Comparison of ENCODE assay signal across 1 cellular context in the genomic region with DNA sequence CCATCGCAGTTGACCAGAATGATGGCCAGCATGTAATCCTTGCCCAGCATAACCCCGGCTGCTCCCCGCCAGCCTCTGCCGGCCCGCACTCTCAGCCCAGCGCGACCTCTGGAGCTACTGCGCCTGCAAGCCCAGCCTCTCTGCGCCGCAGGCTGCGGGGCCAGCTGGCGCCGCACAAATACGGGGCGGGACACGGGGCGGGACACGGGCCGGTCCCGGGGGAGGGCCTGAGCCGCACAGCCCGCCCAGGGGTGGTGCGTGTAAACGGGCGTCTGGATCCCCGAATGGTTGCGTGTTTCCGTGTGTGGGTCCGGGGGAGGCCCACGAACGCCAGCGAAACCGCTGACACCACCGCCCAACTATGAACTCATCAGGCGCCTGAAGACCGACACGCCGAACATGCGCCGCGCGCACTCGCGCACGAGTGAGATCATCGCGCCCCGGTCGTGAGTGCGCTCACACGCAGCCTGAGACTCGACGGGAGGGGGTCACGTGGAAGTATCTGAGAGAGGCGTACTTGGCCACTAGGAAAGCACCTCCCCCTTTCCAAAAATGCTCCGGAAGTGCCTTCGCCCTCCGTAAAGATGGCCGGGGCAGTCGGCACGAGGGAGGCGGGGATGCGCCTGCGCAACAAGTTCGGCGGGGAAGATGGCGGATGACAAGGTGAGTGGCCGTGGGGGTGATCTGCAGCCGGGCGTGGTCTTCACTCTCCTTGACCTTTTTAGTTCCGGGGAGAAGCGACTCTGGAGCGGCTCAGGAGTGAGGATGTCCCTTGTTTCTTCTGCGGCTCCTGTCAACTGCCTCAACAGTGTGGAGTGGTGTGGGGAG.
TF ChIP-seq lines count a peak whose summit lies in the region.

A gene with protein sequence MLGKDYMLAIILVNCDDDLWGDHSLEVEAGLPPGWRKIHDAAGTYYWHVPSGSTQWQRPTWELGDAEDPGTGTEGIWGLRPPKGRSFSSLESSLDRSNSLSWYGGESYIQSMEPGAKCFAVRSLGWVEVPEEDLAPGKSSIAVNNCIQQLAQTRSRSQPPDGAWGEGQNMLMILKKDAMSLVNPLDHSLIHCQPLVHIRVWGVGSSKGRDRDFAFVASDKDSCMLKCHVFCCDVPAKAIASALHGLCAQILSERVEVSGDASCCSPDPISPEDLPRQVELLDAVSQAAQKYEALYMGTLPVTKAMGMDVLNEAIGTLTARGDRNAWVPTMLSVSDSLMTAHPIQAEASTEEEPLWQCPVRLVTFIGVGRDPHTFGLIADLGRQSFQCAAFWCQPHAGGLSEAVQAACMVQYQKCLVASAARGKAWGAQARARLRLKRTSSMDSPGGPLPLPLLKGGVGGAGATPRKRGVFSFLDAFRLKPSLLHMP (minus strand): TSS at position 403 of the 828 bp plus-strand sequence. CDS start 353 bp downstream, at position 50.
TSS of gene SLC35A4 (plus strand) at position 633 of the 828 bp plus-strand sequence. CDS start 2,342 bp downstream, outside the sequence.

TF ChIP-seq in HepG2, 621 proteins besides CTCF, POLR2A, EP300 and RAD21 (continued from another document and continues in another):
- TF ChIP-seq, protein P1, sequence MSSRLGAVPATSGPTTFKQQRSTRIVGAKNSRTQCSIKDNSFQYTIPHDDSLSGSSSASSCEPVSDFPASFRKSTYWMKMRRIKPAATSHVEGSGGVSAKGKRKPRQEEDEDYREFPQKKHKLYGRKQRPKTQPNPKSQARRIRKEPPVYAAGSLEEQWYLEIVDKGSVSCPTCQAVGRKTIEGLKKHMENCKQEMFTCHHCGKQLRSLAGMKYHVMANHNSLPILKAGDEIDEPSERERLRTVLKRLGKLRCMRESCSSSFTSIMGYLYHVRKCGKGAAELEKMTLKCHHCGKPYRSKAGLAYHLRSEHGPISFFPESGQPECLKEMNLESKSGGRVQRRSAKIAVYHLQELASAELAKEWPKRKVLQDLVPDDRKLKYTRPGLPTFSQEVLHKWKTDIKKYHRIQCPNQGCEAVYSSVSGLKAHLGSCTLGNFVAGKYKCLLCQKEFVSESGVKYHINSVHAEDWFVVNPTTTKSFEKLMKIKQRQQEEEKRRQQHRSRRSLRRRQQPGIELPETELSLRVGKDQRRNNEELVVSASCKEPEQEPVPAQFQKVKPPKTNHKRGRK (CRISPR knock-in tag; IDR thresholded peaks at IDR 0.05), result no peak
- TF ChIP-seq ZNF652 (CRISPR knock-in tag; IDR thresholded peaks at IDR 0.05; ENCODE audit: borderline replicate concordance, low read depth), result no peak
- TF ChIP-seq, protein P2, sequence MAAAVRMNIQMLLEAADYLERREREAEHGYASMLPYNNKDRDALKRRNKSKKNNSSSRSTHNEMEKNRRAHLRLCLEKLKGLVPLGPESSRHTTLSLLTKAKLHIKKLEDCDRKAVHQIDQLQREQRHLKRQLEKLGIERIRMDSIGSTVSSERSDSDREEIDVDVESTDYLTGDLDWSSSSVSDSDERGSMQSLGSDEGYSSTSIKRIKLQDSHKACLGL (CRISPR knock-in tag; IDR thresholded peaks at IDR 0.05), result peak; percentile 42; the same call in 1 of the 2 replicates
- TF ChIP-seq ARNT (IDR thresholded peaks at IDR 0.05), result no peak
- 0 out of 2 replicates have a peak, but pooled peaks have one; percentile 5 for TF ChIP-seq FOSL2 (CRISPR knock-in tag; IDR thresholded peaks at IDR 0.05)
- TF ChIP-seq ZNF850 (CRISPR knock-in tag; conservative IDR thresholded peaks at IDR 0.05), result no peak
- no peak for TF ChIP-seq ISX (CRISPR knock-in tag; conservative IDR thresholded peaks at IDR 0.05)
- TF ChIP-seq STAG1 (CRISPR knock-in tag; IDR thresholded peaks at IDR 0.05), result no peak
- no peak for TF ChIP-seq ZNF460 (CRISPR knock-in tag; IDR thresholded peaks at IDR 0.05; ENCODE audit: borderline replicate concordance)
- TF ChIP-seq SOX13 (IDR thresholded peaks at IDR 0.05), result no peak
- no peak for TF ChIP-seq SOX13 (CRISPR knock-in tag; conservative IDR thresholded peaks at IDR 0.05 in 1 of 2, IDR thresholded peaks at IDR 0.05 in 1 of 2)
- no peak for TF ChIP-seq ZNF205 (CRISPR knock-in tag; IDR thresholded peaks at IDR 0.05)
- TF ChIP-seq GPBP1L1 (CRISPR knock-in tag; IDR thresholded peaks at IDR 0.05), result no peak
- no peak for TF ChIP-seq MIER3 (CRISPR knock-in tag; IDR thresholded peaks at IDR 0.05; ENCODE audit: borderline replicate concordance)
- TF ChIP-seq SMYD3 (CRISPR knock-in tag; IDR thresholded peaks at IDR 0.05), result no peak
- TF ChIP-seq MLLT10 (CRISPR knock-in tag; IDR thresholded peaks at IDR 0.05), result no peak
- no peak for TF ChIP-seq LRRFIP1 (CRISPR knock-in tag; conservative IDR thresholded peaks at IDR 0.05)
- TF ChIP-seq ZNF253 (CRISPR knock-in tag; IDR thresholded peaks at IDR 0.05; ENCODE audit: borderline replicate concordance), result peak; percentile 81; the same call in 1 of the 2 replicates
- TF ChIP-seq, protein P3, sequence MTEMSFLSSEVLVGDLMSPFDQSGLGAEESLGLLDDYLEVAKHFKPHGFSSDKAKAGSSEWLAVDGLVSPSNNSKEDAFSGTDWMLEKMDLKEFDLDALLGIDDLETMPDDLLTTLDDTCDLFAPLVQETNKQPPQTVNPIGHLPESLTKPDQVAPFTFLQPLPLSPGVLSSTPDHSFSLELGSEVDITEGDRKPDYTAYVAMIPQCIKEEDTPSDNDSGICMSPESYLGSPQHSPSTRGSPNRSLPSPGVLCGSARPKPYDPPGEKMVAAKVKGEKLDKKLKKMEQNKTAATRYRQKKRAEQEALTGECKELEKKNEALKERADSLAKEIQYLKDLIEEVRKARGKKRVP (CRISPR knock-in tag; IDR thresholded peaks at IDR 0.05), result no peak
- TF ChIP-seq, protein P4, sequence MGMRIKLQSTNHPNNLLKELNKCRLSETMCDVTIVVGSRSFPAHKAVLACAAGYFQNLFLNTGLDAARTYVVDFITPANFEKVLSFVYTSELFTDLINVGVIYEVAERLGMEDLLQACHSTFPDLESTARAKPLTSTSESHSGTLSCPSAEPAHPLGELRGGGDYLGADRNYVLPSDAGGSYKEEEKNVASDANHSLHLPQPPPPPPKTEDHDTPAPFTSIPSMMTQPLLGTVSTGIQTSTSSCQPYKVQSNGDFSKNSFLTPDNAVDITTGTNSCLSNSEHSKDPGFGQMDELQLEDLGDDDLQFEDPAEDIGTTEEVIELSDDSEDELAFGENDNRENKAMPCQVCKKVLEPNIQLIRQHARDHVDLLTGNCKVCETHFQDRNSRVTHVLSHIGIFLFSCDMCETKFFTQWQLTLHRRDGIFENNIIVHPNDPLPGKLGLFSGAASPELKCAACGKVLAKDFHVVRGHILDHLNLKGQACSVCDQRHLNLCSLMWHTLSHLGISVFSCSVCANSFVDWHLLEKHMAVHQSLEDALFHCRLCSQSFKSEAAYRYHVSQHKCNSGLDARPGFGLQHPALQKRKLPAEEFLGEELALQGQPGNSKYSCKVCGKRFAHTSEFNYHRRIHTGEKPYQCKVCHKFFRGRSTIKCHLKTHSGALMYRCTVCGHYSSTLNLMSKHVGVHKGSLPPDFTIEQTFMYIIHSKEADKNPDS (CRISPR knock-in tag; IDR thresholded peaks at IDR 0.05), result no peak
- TF ChIP-seq IKZF1 (IDR thresholded peaks at IDR 0.05), result no peak
- TF ChIP-seq, protein P5, sequence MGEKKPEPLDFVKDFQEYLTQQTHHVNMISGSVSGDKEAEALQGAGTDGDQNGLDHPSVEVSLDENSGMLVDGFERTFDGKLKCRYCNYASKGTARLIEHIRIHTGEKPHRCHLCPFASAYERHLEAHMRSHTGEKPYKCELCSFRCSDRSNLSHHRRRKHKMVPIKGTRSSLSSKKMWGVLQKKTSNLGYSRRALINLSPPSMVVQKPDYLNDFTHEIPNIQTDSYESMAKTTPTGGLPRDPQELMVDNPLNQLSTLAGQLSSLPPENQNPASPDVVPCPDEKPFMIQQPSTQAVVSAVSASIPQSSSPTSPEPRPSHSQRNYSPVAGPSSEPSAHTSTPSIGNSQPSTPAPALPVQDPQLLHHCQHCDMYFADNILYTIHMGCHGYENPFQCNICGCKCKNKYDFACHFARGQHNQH (CRISPR knock-in tag; IDR thresholded peaks at IDR 0.05), result no peak
- no peak for TF ChIP-seq BCL3 (CRISPR knock-in tag; IDR thresholded peaks at IDR 0.05)
- TF ChIP-seq, protein P6, sequence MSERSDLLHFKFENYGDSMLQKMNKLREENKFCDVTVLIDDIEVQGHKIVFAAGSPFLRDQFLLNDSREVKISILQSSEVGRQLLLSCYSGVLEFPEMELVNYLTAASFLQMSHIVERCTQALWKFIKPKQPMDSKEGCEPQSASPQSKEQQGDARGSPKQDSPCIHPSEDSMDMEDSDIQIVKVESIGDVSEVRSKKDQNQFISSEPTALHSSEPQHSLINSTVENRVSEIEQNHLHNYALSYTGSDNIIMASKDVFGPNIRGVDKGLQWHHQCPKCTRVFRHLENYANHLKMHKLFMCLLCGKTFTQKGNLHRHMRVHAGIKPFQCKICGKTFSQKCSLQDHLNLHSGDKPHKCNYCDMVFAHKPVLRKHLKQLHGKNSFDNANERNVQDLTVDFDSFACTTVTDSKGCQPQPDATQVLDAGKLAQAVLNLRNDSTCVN (CRISPR knock-in tag; IDR thresholded peaks at IDR 0.05; ENCODE audit: borderline replicate concordance), result no peak
- TF ChIP-seq ZNF577 (CRISPR knock-in tag; IDR thresholded peaks at IDR 0.05; ENCODE audit: borderline replicate concordance, low read depth), result no peak
- no peak for TF ChIP-seq FOXO4 (CRISPR knock-in tag; conservative IDR thresholded peaks at IDR 0.05)
- no peak for TF ChIP-seq ZBTB3 (CRISPR knock-in tag; IDR thresholded peaks at IDR 0.05; ENCODE audit: borderline replicate concordance, low read depth)
- TF ChIP-seq PAWR (CRISPR knock-in tag; IDR thresholded peaks at IDR 0.05; ENCODE audit: borderline replicate concordance), result no peak
- no peak for TF ChIP-seq FOSL1 (CRISPR knock-in tag; IDR thresholded peaks at IDR 0.05; ENCODE audit: borderline replicate concordance)
- no peak for TF ChIP-seq MTF1 (CRISPR knock-in tag; IDR thresholded peaks at IDR 0.05)
- TF ChIP-seq NR1H2 (CRISPR knock-in tag; IDR thresholded peaks at IDR 0.05; ENCODE audit: borderline replicate concordance, low read depth), result no peak
- peak; percentile 21; the same call in 1 of the 2 replicates for TF ChIP-seq EED (CRISPR knock-in tag; IDR thresholded peaks at IDR 0.05)
- TF ChIP-seq, protein P7, sequence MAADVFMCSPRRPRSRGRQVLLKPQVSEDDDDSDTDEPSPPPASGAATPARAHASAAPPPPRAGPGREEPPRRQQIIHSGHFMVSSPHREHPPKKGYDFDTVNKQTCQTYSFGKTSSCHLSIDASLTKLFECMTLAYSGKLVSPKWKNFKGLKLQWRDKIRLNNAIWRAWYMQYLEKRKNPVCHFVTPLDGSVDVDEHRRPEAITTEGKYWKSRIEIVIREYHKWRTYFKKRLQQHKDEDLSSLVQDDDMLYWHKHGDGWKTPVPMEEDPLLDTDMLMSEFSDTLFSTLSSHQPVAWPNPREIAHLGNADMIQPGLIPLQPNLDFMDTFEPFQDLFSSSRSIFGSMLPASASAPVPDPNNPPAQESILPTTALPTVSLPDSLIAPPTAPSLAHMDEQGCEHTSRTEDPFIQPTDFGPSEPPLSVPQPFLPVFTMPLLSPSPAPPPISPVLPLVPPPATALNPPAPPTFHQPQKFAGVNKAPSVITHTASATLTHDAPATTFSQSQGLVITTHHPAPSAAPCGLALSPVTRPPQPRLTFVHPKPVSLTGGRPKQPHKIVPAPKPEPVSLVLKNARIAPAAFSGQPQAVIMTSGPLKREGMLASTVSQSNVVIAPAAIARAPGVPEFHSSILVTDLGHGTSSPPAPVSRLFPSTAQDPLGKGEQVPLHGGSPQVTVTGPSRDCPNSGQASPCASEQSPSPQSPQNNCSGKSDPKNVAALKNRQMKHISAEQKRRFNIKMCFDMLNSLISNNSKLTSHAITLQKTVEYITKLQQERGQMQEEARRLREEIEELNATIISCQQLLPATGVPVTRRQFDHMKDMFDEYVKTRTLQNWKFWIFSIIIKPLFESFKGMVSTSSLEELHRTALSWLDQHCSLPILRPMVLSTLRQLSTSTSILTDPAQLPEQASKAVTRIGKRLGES (CRISPR knock-in tag; IDR thresholded peaks at IDR 0.05; ENCODE audit: borderline replicate concordance), result no peak
- TF ChIP-seq DPF2 (CRISPR knock-in tag; IDR thresholded peaks at IDR 0.05; ENCODE audit: borderline replicate concordance, low read depth), result no peak
- TF ChIP-seq CENPT (CRISPR knock-in tag; IDR thresholded peaks at IDR 0.05; ENCODE audit: low read depth), result no peak
